In genomic region chr1:226108935-226109828, GRCh38 we compare ENCODE assay signal across 8 cellular contexts. TPM values are rescaled to one million over a fixed set of nuclear protein-coding genes. Genes with fewer than 3 reads are reported as not detected.
DNase-seq lines count a peak whose midpoint lies in the region; ATAC-seq, FAIRE-seq and TF ChIP-seq lines count a peak whose summit lies in the region.
"Had no signal": no experiment of that assay in that cellular context is flagged by ENCODE, and none has a peak within 500 bp of the region (broad histone marks: within the 10 kb centered on the region; RNA-seq: fewer than 3 reads in every experiment).

No MANE protein-coding gene starts in this region.

- H2BK15ac ChIP-seq in H1 (ENCODE audit: low read length) = no peak overlapping the region; the same call in 1 of the 2 replicates

- no peaks in the 10 kb centered on the region; the same call in 1 of the 2 replicates for H3K79me1 ChIP-seq in H1 (ENCODE audit: low read depth, low read length)

- no peaks in the 10 kb centered on the region for H3K9me3 Mint-ChIP-seq in naive thymus-derived CD4-positive, alpha-beta T cell

- H3K36me3 ChIP-seq in OCI-LY3 (replicated peaks; ENCODE audit: low read depth, low read length) = no peaks in the 10 kb centered on the region
- H3K36me3 ChIP-seq in H1 (ENCODE audit: control insufficient read depth in 2 of 4, insufficient read depth in 4 of 4, low read length in 3 of 4) = no peaks in the 10 kb centered on the region
- no peaks in the 10 kb centered on the region for H3K36me3 ChIP-seq in naive thymus-derived CD4-positive, alpha-beta T cell (ENCODE audit: control insufficient read depth in 2 of 3, insufficient read depth in 3 of 3, low read length in 3 of 3)

- H3K4me1 Mint-ChIP-seq in naive thymus-derived CD4-positive, alpha-beta T cell = peaks cover 7 to 26% (median 21%) of the 10 kb centered on the region in 7 donors

- H3K4me1 ChIP-seq in OCI-LY3 (ENCODE audit: low read length) (peaks cover 18% of the 10 kb centered on the region), H1 (replicated peaks in 1 of 4; ENCODE audit: control insufficient read depth in 3 of 4, insufficient read depth in 4 of 4, low read length in 3 of 4) (peaks cover 15 to 38% (median 34%) of the 10 kb centered on the region in 4 experiments)
- H3K4me1 ChIP-seq in naive thymus-derived CD4-positive, alpha-beta T cell (ENCODE audit: control insufficient read depth in 2 of 2, insufficient read depth in 2 of 2, low read length in 2 of 2) = no peaks in the 10 kb centered on the region

- H4K5ac ChIP-seq in H1 (ENCODE audit: insufficient read length, low read depth, low read length) = no peak overlapping the region

- 0 out of 2 replicates have a peak overlapping the region, but pooled peaks have one; percentile 1 for H3K27ac ChIP-seq in OCI-LY3 (ENCODE audit: low read length)
- no peak overlapping the region; the same call in 1 of the 2 replicates for H3K27ac ChIP-seq in H1 (ENCODE audit: low read depth, low read length)
- H3K27ac ChIP-seq in naive thymus-derived CD4-positive, alpha-beta T cell (ENCODE audit: low read depth, low read length) = peak overlapping the region; percentile 59

- peak overlapping the region; percentile 87; the same call in 1 of the 2 replicates for H3K18ac ChIP-seq in H1 (ENCODE audit: extremely low read depth, low read length)

- H4K8ac ChIP-seq in H1 (ENCODE audit: extremely low read depth, insufficient read depth, low read length) = peak overlapping the region; percentile 53; the same call in 1 of the 2 replicates

- no peak overlapping the region for H3K4ac ChIP-seq in H1 (replicated peaks; ENCODE audit: insufficient read length, low read depth, low read length)

- H4K91ac ChIP-seq in H1 (replicated peaks; ENCODE audit: insufficient read length, low read length) = no peak overlapping the region

- H3K23me2 ChIP-seq in H1 (ENCODE audit: low read depth, low read length) = peaks cover 14% of the 10 kb centered on the region; the same call in 1 of the 2 replicates

- peak overlapping the region; percentile 74 for H3K4me2 ChIP-seq in OCI-LY3 (ENCODE audit: low read length)
- H3K4me2 ChIP-seq in H1 (ENCODE audit: insufficient read depth in 1 of 2, low read depth in 2 of 2, low read length in 2 of 2) = peak overlapping the region; percentile 79 to 84

- ATAC-seq in GM21529 (IDR thresholded peaks at IDR 0.05; ENCODE audit: unreplicated experiment) (peak; percentile 8), GM18517 (IDR thresholded peaks at IDR 0.05; ENCODE audit: unreplicated experiment) (no peak)
- no peak for ATAC-seq in naive thymus-derived CD4-positive, alpha-beta T cell

- H3K9ac ChIP-seq in OCI-LY3 (ENCODE audit: low read length) = peak overlapping the region; percentile 24; the same call in 1 of the 2 replicates
- peak overlapping the region in 1 of 4 experiments; percentile 42; a peak in 1 of 7 replicates for H3K9ac ChIP-seq in H1 (replicated peaks in 1 of 4; ENCODE audit: extremely low read depth in 1 of 4, low read depth in 3 of 4, low read length in 3 of 4)

- no peaks in the 10 kb centered on the region for H4K20me1 ChIP-seq in OCI-LY3 (ENCODE audit: insufficient read depth, low read length)
- no peaks in the 10 kb centered on the region for H4K20me1 ChIP-seq in H1 (replicated peaks in 1 of 2; ENCODE audit: control insufficient read depth in 1 of 2, insufficient read depth in 2 of 2, low read length in 2 of 2)

- DNase-seq in H1 (ENCODE audit: low read depth in 1 of 2, low spot score in 2 of 2) = no peak
- DNase-seq in naive thymus-derived CD4-positive, alpha-beta T cell = no peak
- DNase-seq in globus pallidus (ENCODE audit: low spot score) = no peak
- no peak for DNase-seq in stimulated activated naive CD4-positive, alpha-beta T cell (lab: John Stamatoyannopoulos, UW)

- H3K79me2 ChIP-seq in OCI-LY3 (ENCODE audit: low read length) (no peaks in the 10 kb centered on the region), H1 (ENCODE audit: control insufficient read depth in 1 of 2, insufficient read depth in 2 of 2, low read length in 2 of 2) (no peaks in the 10 kb centered on the region)

- TF ChIP-seq EP300 in H1 (IDR thresholded peaks at IDR 0.05; ENCODE audit: borderline replicate concordance in 1 of 2, low read depth in 2 of 2, low read length in 2 of 2) = no peak

- H3K14ac ChIP-seq in H1 (ENCODE audit: insufficient read length) = no peak overlapping the region

- H3K27me3 Mint-ChIP-seq in naive thymus-derived CD4-positive, alpha-beta T cell = peaks cover 0 to 6% (median 0%) of the 10 kb centered on the region in 5 donors

- CTCF ChIA-PET in H1 (lab: Charles Lee; ENCODE audit: partially characterized antibody) = interaction anchor here (0.7 to 5.7 kb wide), 7 partner anchors 10 to 105 kb away, joined by 3 to 35 read pairs (median 5); no protein-coding TSS in a partner anchor
- CTCF ChIA-PET in naive thymus-derived CD4-positive, alpha-beta T cell (lab: Charles Lee) = interaction anchor here (1.0 to 2.1 kb wide), 4 partner anchors 15 to 44 kb away, joined by 3 to 9 read pairs (median 4); no protein-coding TSS in a partner anchor

- H2AFZ ChIP-seq in OCI-LY3 (ENCODE audit: low read depth, low read length) (peak overlapping the region; percentile 54; the same call in 1 of the 2 replicates), H1 (ENCODE audit: low read length) (0 out of 2 replicates have a peak overlapping the region, but pooled peaks have one; percentile 20)

- no peak overlapping the region for H2BK20ac ChIP-seq in H1 (ENCODE audit: low read length)

- no peak overlapping the region for H2BK120ac ChIP-seq in H1 (replicated peaks; ENCODE audit: low read depth, low read length)

- peak overlapping the region; percentile 76 for H3K4me3 ChIP-seq in OCI-LY3 (ENCODE audit: low read length)
- peak overlapping the region; percentile 59 to 83 (median 60) for H3K4me3 ChIP-seq in H1 (ENCODE audit: extremely low read depth in 1 of 4, insufficient read depth in 2 of 4, low read depth in 3 of 4, low read length in 4 of 4)
- peak overlapping the region; percentile 33 for H3K4me3 ChIP-seq in naive thymus-derived CD4-positive, alpha-beta T cell (ENCODE audit: low read length)

- WGBS in H1 (ENCODE audit: extremely low coverage in 1 of 2, insufficient coverage in 1 of 2, insufficient read length in 1 of 2, insufficient replicate concordance in 2 of 2, low coverage in 1 of 2, low lambda C conversion rate in 2 of 2, missing lambda C conversion rate in 1 of 2), 2 experiments = 17% methylated on average over 23 of the region's 23 CpGs; no CpG with 5 or more reads in 1 of the 2 experiments

- H2BK5ac ChIP-seq in H1 (ENCODE audit: low read depth, low read length) = no peak overlapping the region

- intact Hi-C loops in naive thymus-derived CD4-positive, alpha-beta T cell (cut with micrococcal nuclease) = loop anchor here (1.0 to 5.0 kb wide), 5 partner anchors 8 to 682 kb away; partner anchors contain the start of genes LBR (in 1 of the 2) and SDE2 (in 1 of the 2)

- no peak for TF ChIP-seq RAD21 in H1 (IDR thresholded peaks at IDR 0.05 in 1 of 2, conservative IDR thresholded peaks at IDR 0.05 in 1 of 2; ENCODE audit: low read depth in 2 of 2, low read length in 2 of 2)

- H2BK12ac ChIP-seq in H1 (ENCODE audit: low read depth, low read length) = no peak overlapping the region; the same call in 1 of the 2 replicates

- H3K56ac ChIP-seq in H1 (replicated peaks; ENCODE audit: insufficient read length, low read depth, low read length) = no peak overlapping the region

- peak overlapping the region; percentile 88 to 96 (median 92) for H3K4me3 Mint-ChIP-seq in naive thymus-derived CD4-positive, alpha-beta T cell

- no peaks in the 10 kb centered on the region for H3K36me3 Mint-ChIP-seq in naive thymus-derived CD4-positive, alpha-beta T cell

- H3K9me3 ChIP-seq in OCI-LY3 (ENCODE audit: insufficient read depth, low read length) (no peaks in the 10 kb centered on the region), H1 (ENCODE audit: insufficient read depth in 2 of 2, low read depth in 1 of 2, low read length in 1 of 2) (no peaks in the 10 kb centered on the region)
- H3K9me3 ChIP-seq in naive thymus-derived CD4-positive, alpha-beta T cell (ENCODE audit: control insufficient read depth in 2 of 3, low read length in 3 of 3) = no peaks in the 10 kb centered on the region

- no peak for FAIRE-seq in H1 (lab: Jason Lieb, UNC)
- FAIRE-seq: colon had no signal

- POLR2A ChIA-PET in H1 (lab: Charles Lee; ENCODE audit: partially characterized antibody) = interaction anchor here (0.9 to 5.7 kb wide), 13 partner anchors 8 to 109 kb away, joined by 3 to 48 read pairs (median 5); partner anchors contain the start of gene H3-3A
- POLR2A ChIA-PET in naive thymus-derived CD4-positive, alpha-beta T cell (lab: Charles Lee) = interaction anchor here (0.7 to 3.4 kb wide), 11 partner anchors 8 to 47 kb away, joined by 3 to 26 read pairs (median 4); partner anchors contain the start of gene H3-3A

- peak overlapping the region; percentile 85 to 93 (median 89) for H3K27ac Mint-ChIP-seq in naive thymus-derived CD4-positive, alpha-beta T cell

- no peak for TF ChIP-seq POLR2A in H1 (IDR thresholded peaks at IDR 0.05; ENCODE audit: control extremely low read depth in 1 of 2, low read depth in 2 of 2, low read length in 2 of 2)

- H3K23ac ChIP-seq in H1 (ENCODE audit: insufficient read length) = no peak overlapping the region

- TF ChIP-seq CTCF in OCI-LY3 (IDR thresholded peaks at IDR 0.05; ENCODE audit: low read depth, low read length) = peak; percentile 10; the same call in 1 of the 2 replicates
- no peak for TF ChIP-seq CTCF in H1 (IDR thresholded peaks at IDR 0.05; ENCODE audit: control extremely low read depth in 1 of 3, insufficient read depth in 1 of 3, low read depth in 1 of 3, low read length in 3 of 3)

- H2AK5ac ChIP-seq in H1 (ENCODE audit: low read depth, low read length) = peak overlapping the region; percentile 39; the same call in 1 of the 2 replicates

- H3K27me3 ChIP-seq in OCI-LY3 (ENCODE audit: low read depth, low read length) = no peaks in the 10 kb centered on the region
- H3K27me3 ChIP-seq in H1 (replicated peaks in 1 of 4; ENCODE audit: control insufficient read depth in 3 of 4, extremely low read depth in 1 of 4, insufficient read depth in 3 of 4, low read length in 3 of 4) = peaks cover 0 to 6% (median 3%) of the 10 kb centered on the region in 4 experiments; a peak in 5 of 7 replicates
- no peaks in the 10 kb centered on the region for H3K27me3 ChIP-seq in naive thymus-derived CD4-positive, alpha-beta T cell (ENCODE audit: control insufficient read depth in 2 of 2, insufficient read depth in 2 of 2, low read length in 2 of 2)

RNA-seq across cellular contexts. Expression of gene H3-3A, which starts 46.7 kb away (rescaled TPM):
- 1,213 and 1,223 TPM in 2 replicates for total RNA-seq in H1 (2021; fragmentation: NEBNext Ultra II Directional; extraction: Animal tissue kit (Norgen Biotek cat#: 25700))
- polyA plus RNA-seq in H1 (2011; rRNA removed) = 760 and 1,157 TPM in 2 replicates
- polyA plus RNA-seq in H1 (2011; cell fraction: cytosol; rRNA removed) = 1,155 TPM
- 408 TPM for polyA plus RNA-seq in H1 (2011; cell fraction: nucleus; rRNA removed)
- 555 to 853 TPM (median 714 TPM) in 4 replicates for polyA plus RNA-seq in H1 (2012, experiment 1 of 2)
- 650 TPM for polyA plus RNA-seq in H1 (2012, experiment 2 of 2)
- polyA plus RNA-seq in H1 (2013, experiment 1 of 2) = 1,534 TPM
- polyA plus RNA-seq in H1 (2013, experiment 2 of 2) = 1,619 TPM
- polyA minus RNA-seq in H1 (2011; rRNA and poly(A)+ RNA removed) = 222 and 228 TPM in 2 replicates
- 287 TPM for polyA minus RNA-seq in H1 (2011; cell fraction: cytosol; rRNA and poly(A)+ RNA removed)
- 109 TPM for polyA minus RNA-seq in H1 (2011; cell fraction: nucleus; rRNA and poly(A)+ RNA removed)
- total RNA-seq in naive thymus-derived CD4-positive, alpha-beta T cell = 100 to 1,000 TPM; 388 to 561 (median 412) TPM
- polyA plus RNA-seq in naive thymus-derived CD4-positive, alpha-beta T cell = 100 to 1,000 TPM; 677 to 832 TPM
